In the genomic region with DNA sequence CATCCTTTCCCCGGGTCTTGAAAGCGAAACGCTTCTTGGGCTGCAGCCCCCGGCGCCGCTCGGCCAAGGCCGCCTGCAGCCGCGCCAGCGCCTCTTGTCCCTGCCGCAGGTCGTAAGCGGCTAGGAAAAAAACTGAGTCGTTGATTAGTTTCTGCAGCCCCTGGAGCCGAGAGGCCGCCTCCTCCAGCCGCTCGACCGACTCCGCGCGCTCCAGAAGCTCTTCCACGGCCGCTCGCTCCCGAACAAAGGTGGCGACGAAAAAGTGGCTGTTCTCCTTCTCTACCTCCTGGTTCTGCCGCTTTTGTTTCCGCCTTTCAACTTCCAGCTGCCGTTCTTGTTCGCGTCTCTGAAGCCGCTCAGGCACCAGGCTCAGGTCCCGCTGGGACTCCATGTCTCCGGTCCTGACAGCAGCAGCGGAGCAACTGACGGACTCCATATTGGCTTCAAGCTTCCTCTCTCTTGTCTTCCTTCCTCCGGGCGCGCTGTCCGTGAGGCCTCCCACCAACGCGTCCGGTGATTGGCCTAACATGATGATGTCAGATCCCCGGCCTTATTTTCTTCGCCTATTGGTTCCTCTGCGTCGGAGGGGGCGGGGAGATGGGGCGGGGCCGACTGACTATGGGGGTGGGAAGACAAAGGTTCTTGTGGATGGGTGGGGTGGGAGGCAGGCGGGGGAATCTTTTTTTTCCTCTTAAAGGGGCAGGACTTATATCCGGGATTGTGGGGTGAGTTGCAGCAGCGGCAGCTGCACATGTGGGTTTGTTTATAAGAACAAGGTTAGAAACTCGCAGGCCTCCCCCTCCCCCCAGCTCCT, we compare ENCODE assay signal across 8 cellular contexts. TPM values are rescaled to one million over a fixed set of nuclear protein-coding genes. Genes with fewer than 3 reads are reported as not detected.
DNase-seq lines count a peak whose midpoint lies in the region; ATAC-seq and TF ChIP-seq lines count a peak whose summit lies in the region.

A gene with protein sequence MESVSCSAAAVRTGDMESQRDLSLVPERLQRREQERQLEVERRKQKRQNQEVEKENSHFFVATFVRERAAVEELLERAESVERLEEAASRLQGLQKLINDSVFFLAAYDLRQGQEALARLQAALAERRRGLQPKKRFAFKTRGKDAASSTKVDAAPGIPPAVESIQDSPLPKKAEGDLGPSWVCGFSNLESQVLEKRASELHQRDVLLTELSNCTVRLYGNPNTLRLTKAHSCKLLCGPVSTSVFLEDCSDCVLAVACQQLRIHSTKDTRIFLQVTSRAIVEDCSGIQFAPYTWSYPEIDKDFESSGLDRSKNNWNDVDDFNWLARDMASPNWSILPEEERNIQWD (minus strand): TSS at position 466 of the 814 bp plus-strand sequence. CDS start 30 bp downstream, at position 436.

- peaks cover 26% of the 10 kb centered on the region for H3K4me1 Mint-ChIP-seq in activated naive CD8-positive, alpha-beta T cell treated with anti-CD3 and anti-CD28 coated beads for 36 hours
- H3K4me1 Mint-ChIP-seq in glutamatergic neuron (ENCODE audit: low read depth, unreplicated experiment) = peaks cover 11% of the 10 kb centered on the region

- H3K9me3 Mint-ChIP-seq in activated naive CD8-positive, alpha-beta T cell treated with anti-CD3 and anti-CD28 coated beads for 36 hours = peaks cover 3% of the 10 kb centered on the region
- H3K9me3 Mint-ChIP-seq in glutamatergic neuron (ENCODE audit: unreplicated experiment) = peaks cover 8% of the 10 kb centered on the region

- H3K4me3 Mint-ChIP-seq in activated naive CD8-positive, alpha-beta T cell treated with anti-CD3 and anti-CD28 coated beads for 36 hours = peak within 1 kb of the TSS; percentile 100
- H3K4me3 Mint-ChIP-seq in glutamatergic neuron (ENCODE audit: unreplicated experiment) = peak within 1 kb of the TSS; percentile 100

- peak; percentile 69 for ATAC-seq in HG02623 (IDR thresholded peaks at IDR 0.05; ENCODE audit: unreplicated experiment)
- peak; percentile 91 for ATAC-seq in omental fat pad (ENCODE audit: low FRiP score)

- no peaks in the 10 kb centered on the region for H3K27me3 Mint-ChIP-seq in activated naive CD8-positive, alpha-beta T cell treated with anti-CD3 and anti-CD28 coated beads for 36 hours
- peaks cover 10% of the 10 kb centered on the region for H3K27me3 Mint-ChIP-seq in glutamatergic neuron (ENCODE audit: unreplicated experiment)

- H3K27ac Mint-ChIP-seq in activated naive CD8-positive, alpha-beta T cell treated with anti-CD3 and anti-CD28 coated beads for 36 hours = peak within 1 kb of the TSS; percentile 100
- peak within 1 kb of the TSS; percentile 100 for H3K27ac Mint-ChIP-seq in glutamatergic neuron (ENCODE audit: unreplicated experiment)

- H3K27ac ChIP-seq in temporal lobe (ENCODE audit: low read depth, low read length) = peak within 1 kb of the TSS; percentile 92

- peaks cover 34% of the 10 kb centered on the region for H3K36me3 Mint-ChIP-seq in activated naive CD8-positive, alpha-beta T cell treated with anti-CD3 and anti-CD28 coated beads for 36 hours
- H3K36me3 Mint-ChIP-seq in glutamatergic neuron (ENCODE audit: unreplicated experiment) = no peaks in the 10 kb centered on the region

- DNase-seq in GM10266 (ENCODE audit: extremely low spot score) (peak; percentile 98), NCI-H1105 (lab: John Stamatoyannopoulos, UW) (peak; percentile 99), SKM-1 (lab: John Stamatoyannopoulos, UW; ENCODE audit: unreplicated experiment) (peak; percentile 99), glutamatergic neuron (peak; percentile 90), omental fat pad (ENCODE audit: low spot score) (peak; percentile 84)
- peak; percentile 91 for DNase-seq in activated naive CD8-positive, alpha-beta T cell treated with anti-CD3 and anti-CD28 coated beads for 36 hours

- TF ChIP-seq CTCF in GM10266 (IDR thresholded peaks at IDR 0.05; ENCODE audit: control insufficient read depth, insufficient read depth, low read depth, missing control alignments) (no peak), glutamatergic neuron (IDR thresholded peaks at IDR 0.05; ENCODE audit: partially characterized antibody, unreplicated experiment) (no peak), omental fat pad (IDR thresholded peaks at IDR 0.05) (no peak)

RNA-seq across cellular contexts. Expression of the gene that starts here (rescaled TPM):
- total RNA-seq in activated naive CD8-positive, alpha-beta T cell treated with anti-CD3 and anti-CD28 coated beads for 36 hours = 10 to 100 TPM; 16.8 to 18.3 TPM
- 35.2 TPM for total RNA-seq in glutamatergic neuron (ENCODE audit: unreplicated experiment)
- 10 to 100 TPM; 16.4 to 30.7 (median 22.0) TPM for total RNA-seq in omental fat pad
- total RNA-seq in temporal lobe = 42.8 TPM

Comparison
In these comparisons a context has a peak if more than half of its experiments do, and no peak if none do; other contexts are left out.
1. Peak in every context shown above with its lines: DNase-seq, ATAC-seq and H3K27ac ChIP-seq.